11 cellular contexts compared by ENCODE assay signal in the genomic region with DNA sequence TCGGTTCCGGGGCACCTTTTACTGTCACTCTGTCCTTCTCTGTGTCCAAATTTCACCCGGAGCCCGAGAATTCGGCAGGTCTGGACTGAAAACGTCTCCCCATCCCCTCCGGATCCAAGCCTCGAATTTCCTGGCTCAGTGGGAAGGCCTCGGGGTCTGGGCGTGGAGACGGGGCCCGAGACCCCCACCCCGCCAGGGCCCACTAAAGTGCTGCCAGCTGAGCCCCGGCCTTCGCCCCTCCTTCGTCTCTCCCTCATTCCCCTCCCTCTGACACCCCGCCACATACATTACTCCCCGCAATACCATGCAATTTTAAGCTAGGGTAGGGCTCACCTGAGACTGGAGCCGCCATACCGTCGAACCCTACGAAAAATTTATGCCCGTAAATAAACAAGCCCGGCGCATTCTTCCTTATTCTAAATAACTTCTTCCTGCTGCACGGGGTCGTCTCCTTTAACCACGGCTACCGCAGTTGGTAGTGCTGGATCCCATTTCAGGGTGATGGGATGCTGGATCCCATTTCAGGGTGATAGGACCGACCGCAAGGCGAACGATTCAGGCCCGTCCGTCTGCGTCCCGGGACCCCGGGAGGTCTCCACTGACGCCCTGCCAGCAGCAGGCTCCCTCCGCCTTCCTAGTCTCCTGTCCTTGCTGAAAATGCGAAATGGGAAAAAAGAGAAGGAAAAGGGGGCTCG. TPM values are rescaled to one million over a fixed set of nuclear protein-coding genes. Genes with fewer than 3 reads are reported as not detected.
DNase-seq lines count a peak whose midpoint lies in the region; ATAC-seq, FAIRE-seq and TF ChIP-seq lines count a peak whose summit lies in the region.
"Had no signal": no experiment of that assay in that cellular context is flagged by ENCODE, and none has a peak within 500 bp of the region (broad histone marks: within the 10 kb centered on the region; RNA-seq: fewer than 3 reads in every experiment).

No MANE protein-coding gene starts in this region.

- peak overlapping the region; percentile 48 for H3K9ac ChIP-seq in astrocyte (ENCODE audit: low read length)

- H3K4me3 ChIP-seq in heart right ventricle (peak overlapping the region in 7 of 10 donors; percentile 5 to 45 (median 28)), astrocyte (ENCODE audit: insufficient read depth, low read depth, low read length) (peak overlapping the region; percentile 64), urinary bladder (ENCODE audit: low read depth, low read length) (peak overlapping the region; percentile 4), esophagus muscularis mucosa (peak overlapping the region in 2 of 4 donors; percentile 32)

- no peaks in the 10 kb centered on the region for H3K36me3 ChIP-seq in heart right ventricle
- H3K36me3 ChIP-seq in astrocyte (ENCODE audit: insufficient read depth, low read length), result no peaks in the 10 kb centered on the region
- H3K36me3 ChIP-seq in urinary bladder (ENCODE audit: insufficient read depth), result no peaks in the 10 kb centered on the region
- H3K36me3 ChIP-seq in esophagus muscularis mucosa, result no peaks in the 10 kb centered on the region
- H3K36me3 ChIP-seq: pancreas, thyroid gland had no signal

- H3K79me2 ChIP-seq in astrocyte (ENCODE audit: insufficient read depth, low read length), result no peaks in the 10 kb centered on the region

- 4 to 5% methylated on average over 42 of the region's 42 CpGs for WGBS in heart right ventricle, 2 donors
- WGBS in urinary bladder, result 2% methylated on average over 42 of the region's 42 CpGs
- WGBS in esophagus muscularis mucosa, result 4% methylated on average over 28 of the region's 42 CpGs

- DNase-seq in heart right ventricle (no peak), left ventricle myocardium superior (no peak), astrocyte (ENCODE audit: low read depth) (no peak), left kidney (ENCODE audit: low read depth, low spot score) (peak; percentile 7), esophagus muscularis mucosa (ENCODE audit: extremely low spot score) (no peak), RCC 7860 (ENCODE audit: low spot score) (no peak), frontal cortex (ENCODE audit: low spot score in 2 of 2) (no peak)

- peak in 1 of 8 donors; percentile 7 for ATAC-seq in heart right ventricle
- no peak for ATAC-seq in left ventricle myocardium superior

- H3K36me3 Mint-ChIP-seq in astrocyte (ENCODE audit: low read depth, unreplicated experiment), result peaks cover 2% of the 10 kb centered on the region

- H3K27me3 ChIP-seq in heart right ventricle, result peaks cover 40 to 100% (median 100%) of the 10 kb centered on the region in 7 donors
- peaks cover 33% of the 10 kb centered on the region for H3K27me3 ChIP-seq in astrocyte (ENCODE audit: insufficient read depth, low read length)
- H3K27me3 ChIP-seq in esophagus muscularis mucosa, result peaks cover 11 to 100% (median 74%) of the 10 kb centered on the region in 4 donors

- peaks cover 5% of the 10 kb centered on the region for H4K20me1 ChIP-seq in astrocyte (ENCODE audit: insufficient read depth, low read length)

- peak overlapping the region; percentile 87 for H3K27ac Mint-ChIP-seq in astrocyte (ENCODE audit: unreplicated experiment)

- TF ChIP-seq EP300 in esophagus muscularis mucosa (IDR thresholded peaks at IDR 0.05), result no peak

- intact Hi-C loops in heart right ventricle (cut with DNase I) (loop anchor here in 1 of 10 donors (10.0 kb wide), 1 partner anchor 311 kb away; a partner anchor contains a TSS), left ventricle myocardium superior (cut with micrococcal nuclease) (no loop called here), esophagus muscularis mucosa (cut with DNase I) (no loop called here)

- H3K4me2 ChIP-seq in astrocyte (ENCODE audit: low read length), result peak overlapping the region; percentile 91

- peak overlapping the region; percentile 93 for H3K4me3 Mint-ChIP-seq in astrocyte (ENCODE audit: unreplicated experiment)

- TF ChIP-seq CTCF in heart right ventricle (IDR thresholded peaks at IDR 0.05), result no peak
- TF ChIP-seq CTCF in astrocyte (IDR thresholded peaks at IDR 0.05; ENCODE audit: insufficient read depth, low read depth, low read length), result no peak
- TF ChIP-seq CTCF in esophagus muscularis mucosa (IDR thresholded peaks at IDR 0.05), result no peak

- no peak overlapping the region for H3K27ac ChIP-seq in heart right ventricle
- H3K27ac ChIP-seq in astrocyte (ENCODE audit: low read depth, low read length), result no peak overlapping the region
- no peak overlapping the region for H3K27ac ChIP-seq in urinary bladder (ENCODE audit: low read depth)
- no peak overlapping the region for H3K27ac ChIP-seq in esophagus muscularis mucosa (replicated peaks in 1 of 4)
- H3K27ac ChIP-seq: pancreas, thyroid gland had no signal

- H3K9me3 ChIP-seq in heart right ventricle, result no peaks in the 10 kb centered on the region
- no peaks in the 10 kb centered on the region for H3K9me3 ChIP-seq in astrocyte (ENCODE audit: insufficient read depth, low read depth, low read length)
- no peaks in the 10 kb centered on the region for H3K9me3 ChIP-seq in esophagus muscularis mucosa
- H3K9me3 ChIP-seq: pancreas, thyroid gland had no signal

- H3K27me3 Mint-ChIP-seq in astrocyte (ENCODE audit: low read depth, unreplicated experiment), result peaks cover 37% of the 10 kb centered on the region

- peaks cover 4 to 27% (median 19%) of the 10 kb centered on the region in 9 donors for H3K4me1 ChIP-seq in heart right ventricle
- H3K4me1 ChIP-seq in astrocyte (ENCODE audit: insufficient read depth, low read length), result peaks cover 9% of the 10 kb centered on the region
- no peaks in the 10 kb centered on the region for H3K4me1 ChIP-seq in urinary bladder (ENCODE audit: insufficient read depth)
- H3K4me1 ChIP-seq in esophagus muscularis mucosa, result peaks cover 10 to 22% (median 20%) of the 10 kb centered on the region in 4 donors

- peak overlapping the region; percentile 91 for H2AFZ ChIP-seq in astrocyte (ENCODE audit: low read depth, low read length)

- H3K9me3 Mint-ChIP-seq in astrocyte (ENCODE audit: unreplicated experiment), result peaks cover 2% of the 10 kb centered on the region

- no peaks in the 10 kb centered on the region for H3K4me1 Mint-ChIP-seq in astrocyte (ENCODE audit: low read depth, unreplicated experiment)

- TF ChIP-seq POLR2A in esophagus muscularis mucosa (IDR thresholded peaks at IDR 0.05; ENCODE audit: low read depth), result no peak

- FAIRE-seq in astrocyte (lab: Jason Lieb, UNC) (no peak), RCC 7860 (lab: Jason Lieb, UNC) (no peak), frontal cortex (lab: Jason Lieb, UNC) (no peak)
- FAIRE-seq: pancreas had no signal

RNA-seq across cellular contexts. Expression of a gene that starts 4.4 kb away (rescaled TPM):
- not detected for total RNA-seq in heart right ventricle
- polyA plus RNA-seq in heart right ventricle, result not detected
- total RNA-seq in left ventricle myocardium superior, result not detected
- 0.32 TPM in 1 of 2 replicates, not detected in the other for total RNA-seq in astrocyte
- not detected for total RNA-seq in urinary bladder
- not detected for polyA plus RNA-seq in urinary bladder
- total RNA-seq in esophagus muscularis mucosa, result not detected
- total RNA-seq in frontal cortex, result 0.41 TPM
- total RNA-seq: pancreas, thyroid gland had no signal
- polyA plus RNA-seq: adipose tissue, pancreas had no signal

RNA-seq across cellular contexts. Expression of a gene that starts 48.8 kb away (rescaled TPM):
- total RNA-seq in heart right ventricle (1 to 10 TPM; 5.9 to 9.2 (median 7.7) TPM), left ventricle myocardium superior (7.1 TPM), astrocyte (11.3 and 12.0 TPM in 2 replicates), urinary bladder (4.0 TPM), esophagus muscularis mucosa (10 to 100 TPM in 3 of 4 donors, 1 to 10 TPM in 1; 8.4 to 18.3 (median 13.5) TPM), frontal cortex (6.9 TPM)
- polyA plus RNA-seq in heart right ventricle (10 to 100 TPM in 1 of 2 donors, 1 to 10 TPM in 1; 6.9 to 10.1 TPM), urinary bladder (16.0 TPM)

RNA-seq across cellular contexts. Expression of a gene that starts 51.4 kb away (rescaled TPM):
- 1 to 10 TPM; 4.6 to 8.9 (median 6.1) TPM for total RNA-seq in heart right ventricle
- 1 to 10 TPM; 2.9 to 5.4 TPM for polyA plus RNA-seq in heart right ventricle
- total RNA-seq in left ventricle myocardium superior, result 5.7 TPM
- total RNA-seq in astrocyte, result 8.6 and 9.2 TPM in 2 replicates
- 15.2 TPM for total RNA-seq in urinary bladder
- polyA plus RNA-seq in urinary bladder, result 5.2 TPM
- 1 to 10 TPM; 5.8 to 8.2 (median 7.1) TPM for total RNA-seq in esophagus muscularis mucosa
- 16.7 TPM for total RNA-seq in frontal cortex
